ENCODE assay signal across 8 cellular contexts in genomic region chr19:4811328-4812131, GRCh38. TPM values are rescaled to one million over a fixed set of nuclear protein-coding genes. Genes with fewer than 3 reads are reported as not detected.
DNase-seq lines count a peak whose midpoint lies in the region; ATAC-seq and TF ChIP-seq lines count a peak whose summit lies in the region.

No MANE protein-coding gene starts in this region.

- 62 to 67% methylated on average over 12 of the region's 12 CpGs for WGBS in lower leg skin, 2 donors

- no peak overlapping the region for H3K4me3 Mint-ChIP-seq in activated CD4-positive, alpha-beta T cell treated with anti-CD3 and anti-CD28 coated beads, Interleukin-2, amount 10 ng/mL, durations not matched to agents 7 days and 5 days

- H3K9me3 Mint-ChIP-seq in activated CD4-positive, alpha-beta T cell treated with anti-CD3 and anti-CD28 coated beads, Interleukin-2, amount 10 ng/mL, durations not matched to agents 7 days and 5 days = no peaks in the 10 kb centered on the region

- no peak overlapping the region for H3K27ac Mint-ChIP-seq in activated CD4-positive, alpha-beta T cell treated with anti-CD3 and anti-CD28 coated beads, Interleukin-2, amount 10 ng/mL, durations not matched to agents 7 days and 5 days

- intact Hi-C loops in lower leg skin (cut with DNase I; ENCODE audit: low total_unique reads) = loop anchor here (5.0 kb wide), 2 partner anchors 41 to 106 kb away; no protein-coding TSS in a partner anchor

- DNase-seq in NCI-H345 (lab: John Stamatoyannopoulos, UW) = peak; percentile 61
- no peak for DNase-seq in NCI-H345 treated with DMSO at 0.1 percent for 48 hours (lab: John Stamatoyannopoulos, UW; ENCODE audit: unreplicated experiment)
- peak; percentile 64 for DNase-seq in NCI-H460 (ENCODE audit: extremely low read depth, low read depth)
- DNase-seq in activated CD4-positive, alpha-beta T cell treated with anti-CD3 and anti-CD28 coated beads, Interleukin-2, amount 10 ng/mL, durations not matched to agents 7 days and 5 days = peak; percentile 90
- peak; percentile 88 for DNase-seq in coronary artery (ENCODE audit: low spot score)
- peak; percentile 80 to 97 for DNase-seq in lower leg skin (ENCODE audit: low spot score in 2 of 2)
- DNase-seq in stimulated activated CD8-positive, alpha-beta memory T cell treated with anti-CD3 and anti-CD28 coated beads, Interleukin-12 subunit alpha, Interleukin-12 subunit beta, amount 100 ng/mL, for 4 hours (ENCODE audit: low read depth) = peak; percentile 71

- no peak overlapping the region for H3K4me3 ChIP-seq in coronary artery
- H3K4me3 ChIP-seq in lower leg skin (ENCODE audit: low read depth, poor library complexity, severe bottlenecking) = no peak overlapping the region

- H3K27ac ChIP-seq in coronary artery = peak overlapping the region; percentile 79 to 93

- no peaks in the 10 kb centered on the region for H3K27me3 Mint-ChIP-seq in activated CD4-positive, alpha-beta T cell treated with anti-CD3 and anti-CD28 coated beads, Interleukin-2, amount 10 ng/mL, durations not matched to agents 7 days and 5 days

- CTCF ChIA-PET in activated CD4-positive, alpha-beta T cell treated with anti-CD3 and anti-CD28 coated beads, Interleukin-2, amount 10 ng/mL, durations not matched to agents 7 days and 5 days (lab: Charles Lee) = interaction anchor here (0.6 to 3.9 kb wide), 5 partner anchors 13 to 111 kb away, joined by 3 to 46 read pairs (median 4); partner anchors contain the start of gene FEM1A

- H3K36me3 Mint-ChIP-seq in activated CD4-positive, alpha-beta T cell treated with anti-CD3 and anti-CD28 coated beads, Interleukin-2, amount 10 ng/mL, durations not matched to agents 7 days and 5 days (ENCODE audit: low read depth) = peaks cover 10% of the 10 kb centered on the region

- no peak for TF ChIP-seq POLR2A in lower leg skin (IDR thresholded peaks at IDR 0.05)

- POLR2A ChIA-PET in activated CD4-positive, alpha-beta T cell treated with anti-CD3 and anti-CD28 coated beads, Interleukin-2, amount 10 ng/mL, durations not matched to agents 7 days and 5 days (lab: Charles Lee) = no interaction called here

- ATAC-seq in HG02678 (IDR thresholded peaks at IDR 0.05; ENCODE audit: unreplicated experiment) = no peak

- peaks cover 27% of the 10 kb centered on the region for H3K4me1 Mint-ChIP-seq in activated CD4-positive, alpha-beta T cell treated with anti-CD3 and anti-CD28 coated beads, Interleukin-2, amount 10 ng/mL, durations not matched to agents 7 days and 5 days

- TF ChIP-seq CTCF in coronary artery (IDR thresholded peaks at IDR 0.05) (peak; percentile 56), lower leg skin (IDR thresholded peaks at IDR 0.05) (peak in 1 of 3 donors; percentile 84)

RNA-seq across cellular contexts. Expression of gene TICAM1, which starts 20.0 kb away (rescaled TPM):
- 3.0 and 4.4 TPM in 2 replicates for total RNA-seq in NCI-H460 (2014; rRNA removed; shearing (Covaris generic))
- polyA plus RNA-seq in NCI-H460 (2014; cell fraction: nucleus; rRNA removed) = 3.0 and 4.5 TPM in 2 replicates
- 10 to 100 TPM; 18.6 to 19.2 TPM for total RNA-seq in activated CD4-positive, alpha-beta T cell treated with anti-CD3 and anti-CD28 coated beads, Interleukin-2, amount 10 ng/mL, durations not matched to agents 7 days and 5 days
- 10 to 100 TPM in 3 of 4 donors, 1 to 10 TPM in 1; 8.0 to 34.4 (median 15.3) TPM for total RNA-seq in lower leg skin

RNA-seq across cellular contexts. Expression of gene FEM1A, which starts 20.0 kb away (rescaled TPM):
- total RNA-seq in NCI-H460 (2014; rRNA removed; shearing (Covaris generic)) = 10.2 and 10.6 TPM in 2 replicates
- 7.4 and 9.4 TPM in 2 replicates for polyA plus RNA-seq in NCI-H460 (2014; cell fraction: nucleus; rRNA removed)
- total RNA-seq in activated CD4-positive, alpha-beta T cell treated with anti-CD3 and anti-CD28 coated beads, Interleukin-2, amount 10 ng/mL, durations not matched to agents 7 days and 5 days = 10 to 100 TPM; 11.9 TPM
- 10 to 100 TPM; 46.4 to 55.3 (median 49.9) TPM for total RNA-seq in lower leg skin

RNA-seq across cellular contexts. Expression of gene PLIN3, which starts 55.9 kb away (rescaled TPM):
- total RNA-seq in NCI-H460 (2014; rRNA removed; shearing (Covaris generic)) = 35.2 and 36.9 TPM in 2 replicates
- polyA plus RNA-seq in NCI-H460 (2014; cell fraction: nucleus; rRNA removed) = 29.5 and 43.4 TPM in 2 replicates
- total RNA-seq in activated CD4-positive, alpha-beta T cell treated with anti-CD3 and anti-CD28 coated beads, Interleukin-2, amount 10 ng/mL, durations not matched to agents 7 days and 5 days = 10 to 100 TPM; 24.1 to 28.1 TPM
- total RNA-seq in lower leg skin = 10 to 100 TPM; 59.6 to 92.3 (median 68.5) TPM
